Comparison of ENCODE assay signal across 9 cellular contexts in the genomic region with DNA sequence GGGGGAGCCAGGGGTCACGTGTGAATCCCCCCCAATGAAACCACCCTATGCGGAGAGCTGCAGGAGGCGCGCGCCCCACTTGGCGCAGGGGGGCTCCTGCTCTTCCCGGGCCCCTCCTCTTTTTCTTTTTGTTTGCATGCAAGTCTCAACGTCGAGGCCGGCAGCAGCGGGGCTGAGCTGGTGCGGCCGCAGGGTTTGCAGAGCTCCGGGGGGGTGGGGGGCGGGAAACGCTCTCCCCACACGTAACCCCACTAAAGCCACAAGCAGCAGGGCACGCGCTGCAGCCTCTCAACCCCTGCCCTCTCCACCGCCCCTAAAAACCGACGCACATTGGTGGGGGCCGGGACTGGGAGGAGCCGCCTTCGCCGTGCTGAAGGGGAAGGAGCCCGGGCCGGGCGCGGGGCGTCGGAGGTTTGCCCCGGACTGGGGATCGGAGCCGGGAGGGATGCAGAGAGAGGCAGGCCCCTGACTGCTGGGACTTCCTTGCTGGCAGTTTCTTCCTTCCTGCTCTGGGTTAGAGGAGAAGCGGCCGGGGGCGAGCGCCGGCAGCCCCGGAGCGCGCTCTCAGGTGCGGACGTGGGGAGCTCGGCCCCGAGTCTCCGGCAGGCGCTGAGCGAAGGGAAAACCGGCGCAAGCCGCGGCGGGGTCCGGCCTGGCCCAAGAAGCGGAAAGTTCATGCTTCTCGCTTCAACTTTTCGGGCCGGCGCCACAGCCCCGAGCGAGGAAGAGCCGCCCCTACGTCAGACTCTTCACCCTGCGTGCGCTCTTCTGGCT. TPM values are rescaled to one million over a fixed set of nuclear protein-coding genes. Genes with fewer than 3 reads are reported as not detected.
DNase-seq lines count a peak whose midpoint lies in the region; ATAC-seq, FAIRE-seq and TF ChIP-seq lines count a peak whose summit lies in the region.
"Had no signal": no experiment of that assay in that cellular context is flagged by ENCODE, and none has a peak within 500 bp of the region (broad histone marks: within the 10 kb centered on the region; RNA-seq: fewer than 3 reads in every experiment).

No MANE protein-coding gene starts in this region.

- H3K27ac ChIP-seq in HepG2 (ENCODE audit: extremely low read length, insufficient read depth, low read length) = no peak overlapping the region

- peak overlapping the region; percentile 88 for H3K4me3 ChIP-seq in WI38 (ENCODE audit: low read depth, low read length)
- peak overlapping the region; percentile 33 to 69 (median 34); a peak in 5 of 6 replicates for H3K4me3 ChIP-seq in HepG2 (replicated peaks in 1 of 3; ENCODE audit: insufficient read depth in 1 of 3, low read depth in 2 of 3, low read length in 3 of 3)

- DNase-seq in DMS79 (lab: John Stamatoyannopoulos, UW) = peak; percentile 93
- DNase-seq in Kasumi-1 (lab: John Stamatoyannopoulos, UW) = peak; percentile 37 to 44
- peak; percentile 67 to 80 for DNase-seq in central memory CD8-positive, alpha-beta T cell (ENCODE audit: low spot score in 2 of 2)
- no peak for DNase-seq in HepG2 (ENCODE audit: low spot score)
- peak; percentile 63 for DNase-seq in stimulated activated CD8-positive, alpha-beta memory T cell treated with anti-CD3 and anti-CD28 coated beads, Interleukin-12 subunit alpha, Interleukin-12 subunit beta, amount 100 ng/mL, for 4 hours (ENCODE audit: low read depth)
- no peak for DNase-seq in cortex of kidney (lab: John Stamatoyannopoulos, UW)

- BruUV-seq in HepG2 (replicated peaks; lab: Mats Ljungman, UMichigan) = no TSS peak

- TF ChIP-seq RAD21 in HepG2 (CRISPR knock-in tag; IDR thresholded peaks at IDR 0.05) = no peak

- H3K4me2 ChIP-seq in HepG2 (ENCODE audit: low read depth, low read length) = peak overlapping the region; percentile 65

- H2AFZ ChIP-seq in HepG2 (ENCODE audit: low read length) = no peak overlapping the region

- POLR2A ChIA-PET in HepG2 (lab: Yijun Ruan, JAX) = no interaction called here

- WGBS in HepG2 (ENCODE audit: low lambda C conversion rate) = 5% methylated on average over 23 of the region's 67 CpGs

- H3K36me3 ChIP-seq in HepG2 (replicated peaks in 1 of 2; ENCODE audit: control insufficient read depth in 1 of 2, insufficient read depth in 2 of 2, low read length in 2 of 2) = no peaks in the 10 kb centered on the region

- TF ChIP-seq EP300 in HepG2 (IDR thresholded peaks at IDR 0.05; ENCODE audit: low read depth in 2 of 2, low read length in 2 of 2) = no peak
- TF ChIP-seq EP300 in HepG2 (CRISPR knock-in tag; IDR thresholded peaks at IDR 0.05; ENCODE audit: borderline replicate concordance) = no peak

- no peaks in the 10 kb centered on the region for H3K9me3 Mint-ChIP-seq in central memory CD8-positive, alpha-beta T cell

- peak overlapping the region; percentile 83 for H3K27ac Mint-ChIP-seq in central memory CD8-positive, alpha-beta T cell (ENCODE audit: low read depth)

- H3K9me3 ChIP-seq in HepG2 (ENCODE audit: low read length) = no peaks in the 10 kb centered on the region

- no peak overlapping the region for H3K9ac ChIP-seq in HepG2 (ENCODE audit: insufficient read depth, low read depth, low read length)

- peaks cover 62% of the 10 kb centered on the region for H3K4me1 Mint-ChIP-seq in central memory CD8-positive, alpha-beta T cell

- H3K27me3 ChIP-seq in HepG2 (ENCODE audit: control insufficient read depth in 1 of 2, insufficient read depth in 2 of 2, low read length in 2 of 2) = peaks cover 26 to 80% of the 10 kb centered on the region in 2 experiments

- H3K4me3 Mint-ChIP-seq in central memory CD8-positive, alpha-beta T cell = peak overlapping the region; percentile 84

- ATAC-seq in GM21529 (IDR thresholded peaks at IDR 0.05; ENCODE audit: unreplicated experiment) (peak; percentile 38), HepG2 (peak; percentile 61)
- peak; percentile 55 for ATAC-seq in central memory CD8-positive, alpha-beta T cell (replicated peaks; ENCODE audit: extremely low read depth, poor library complexity, severe bottlenecking)

- intact Hi-C loops in HepG2 (cut with micrococcal nuclease; ENCODE audit: unreplicated experiment) = no loop called here

- no peaks in the 10 kb centered on the region for H3K27me3 Mint-ChIP-seq in central memory CD8-positive, alpha-beta T cell

- H3K36me3 Mint-ChIP-seq in central memory CD8-positive, alpha-beta T cell (ENCODE audit: insufficient read depth) = peaks cover 53% of the 10 kb centered on the region

- no peak for TF ChIP-seq CTCF in WI38 (IDR thresholded peaks at IDR 0.05; ENCODE audit: low read depth, low read length)
- TF ChIP-seq CTCF in HepG2 (CRISPR knock-in tag; IDR thresholded peaks at IDR 0.05) = no peak

- H3K79me2 ChIP-seq in HepG2 (ENCODE audit: insufficient read depth, low read length) = no peaks in the 10 kb centered on the region

- TF ChIP-seq POLR2A in HepG2 (IDR thresholded peaks at IDR 0.05; ENCODE audit: insufficient read depth in 1 of 2, low read depth in 2 of 2, low read length in 2 of 2) = no peak

- no peaks in the 10 kb centered on the region for H3K4me1 ChIP-seq in HepG2 (ENCODE audit: insufficient read depth, low read length)

- CTCF ChIA-PET in HepG2 (lab: Yijun Ruan, JAX; ENCODE audit: low intra/inter-chr PET ratio, low total read pairs) = interaction anchor here (1.6 kb wide), 1 partner anchor 479 kb away, joined by 3 read pairs; no protein-coding TSS in a partner anchor

- no peaks in the 10 kb centered on the region; the same call in 1 of the 2 replicates for H4K20me1 ChIP-seq in HepG2 (ENCODE audit: insufficient read depth, low read length)

- in situ Hi-C loops in HepG2 (cut with HindIII; ENCODE audit: extremely low pct_ligation_motif_present, low pct_unique_long_range_greater_than_20kb) = no loop called here

- no peak for FAIRE-seq in HepG2 (lab: Jason Lieb, UNC)
- FAIRE-seq: TTC549 had no signal

TF ChIP-seq in HepG2, 621 proteins besides CTCF, POLR2A, EP300 and RAD21 (continues in another document):
- TF ChIP-seq EED (CRISPR knock-in tag; IDR thresholded peaks at IDR 0.05) = peak; percentile 92
- TF ChIP-seq ZNF598 (CRISPR knock-in tag; IDR thresholded peaks at IDR 0.05; ENCODE audit: borderline replicate concordance) = 0 out of 2 replicates have a peak, but pooled peaks have one; percentile 35
- TF ChIP-seq ZNF777 (CRISPR knock-in tag; IDR thresholded peaks at IDR 0.05) = peak; percentile 68
- TF ChIP-seq ZNF713 (CRISPR knock-in tag; IDR thresholded peaks at IDR 0.05) = no peak
- TF ChIP-seq, protein P1, sequence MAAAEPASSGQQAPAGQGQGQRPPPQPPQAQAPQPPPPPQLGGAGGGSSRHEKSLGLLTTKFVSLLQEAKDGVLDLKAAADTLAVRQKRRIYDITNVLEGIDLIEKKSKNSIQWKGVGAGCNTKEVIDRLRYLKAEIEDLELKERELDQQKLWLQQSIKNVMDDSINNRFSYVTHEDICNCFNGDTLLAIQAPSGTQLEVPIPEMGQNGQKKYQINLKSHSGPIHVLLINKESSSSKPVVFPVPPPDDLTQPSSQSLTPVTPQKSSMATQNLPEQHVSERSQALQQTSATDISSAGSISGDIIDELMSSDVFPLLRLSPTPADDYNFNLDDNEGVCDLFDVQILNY (CRISPR knock-in tag; conservative IDR thresholded peaks at IDR 0.05) = no peak
- TF ChIP-seq PCBP1 (IDR thresholded peaks at IDR 0.05; ENCODE audit: borderline replicate concordance, low read depth, low read length) = peak; percentile 21; the same call in 1 of the 2 replicates
- peak; percentile 47 for TF ChIP-seq HNRNPLL (IDR thresholded peaks at IDR 0.05; ENCODE audit: low read depth, low read length, poor library complexity, severe bottlenecking)
- no peak for TF ChIP-seq SMAD9 (CRISPR knock-in tag; IDR thresholded peaks at IDR 0.05)
- 0 out of 2 replicates have a peak, but pooled peaks have one; percentile 19 for TF ChIP-seq MTA1 (CRISPR knock-in tag; IDR thresholded peaks at IDR 0.05; ENCODE audit: borderline replicate concordance)
- TF ChIP-seq EZH2 (conservative IDR thresholded peaks at IDR 0.05; ENCODE audit: low read depth, low read length) = 0 out of 2 replicates have a peak, but pooled peaks have one; percentile 59
- peak; percentile 7 for TF ChIP-seq HNRNPK (IDR thresholded peaks at IDR 0.05; ENCODE audit: low read depth, low read length, poor library complexity, severe bottlenecking)
- 0 out of 2 replicates have a peak, but pooled peaks have one; percentile 24 for TF ChIP-seq ZFY (CRISPR knock-in tag; IDR thresholded peaks at IDR 0.05)
- TF ChIP-seq CREB1 (IDR thresholded peaks at IDR 0.05) = no peak
- TF ChIP-seq CREB1 (CRISPR knock-in tag; IDR thresholded peaks at IDR 0.05) = no peak
- TF ChIP-seq ZNF546 (CRISPR knock-in tag; conservative IDR thresholded peaks at IDR 0.05) = 0 out of 2 replicates have a peak, but pooled peaks have one; percentile 2
- TF ChIP-seq POLR2AphosphoS5 (IDR thresholded peaks at IDR 0.05; ENCODE audit: low read depth, low read length) = no peak

RNA-seq across cellular contexts. Expression of a gene that starts 0.9 kb away (rescaled TPM):
- total RNA-seq in HepG2 (2016; rRNA removed; fragmentation: Illumina TruSeq; extraction: Trizol) = 0.09 and 0.10 TPM in 2 replicates
- total RNA-seq in HepG2 (2016; cell fraction: cytosol; rRNA removed; fragmentation: Illumina TruSeq; extraction: Trizol; ENCODE audit: low read depth) = not detected in 2 replicates
- total RNA-seq in HepG2 (2016; cell fraction: insoluble cytoplasmic fraction; rRNA removed; fragmentation: Illumina TruSeq; extraction: Trizol) = 0.15 TPM in 1 of 2 replicates, not detected in the other
- total RNA-seq in HepG2 (2016; cell fraction: membrane; rRNA removed; fragmentation: Illumina TruSeq; extraction: Trizol) = 0.06 and 0.10 TPM in 2 replicates
- total RNA-seq in HepG2 (2016; cell fraction: nucleus; rRNA removed; fragmentation: Illumina TruSeq; extraction: Trizol) = not detected in 2 replicates
- 0.16 and 0.25 TPM in 2 replicates for polyA plus RNA-seq in HepG2 (2011; rRNA removed)
- polyA plus RNA-seq in HepG2 (2011; cell fraction: cytosol; rRNA removed) = 0.12 and 0.28 TPM in 2 replicates
- 0.05 and 0.16 TPM in 2 replicates for polyA plus RNA-seq in HepG2 (2011; cell fraction: nucleus; rRNA removed)
- 0.13 TPM in 1 of 2 replicates, not detected in the other for polyA plus RNA-seq in HepG2 (2012)
- polyA plus RNA-seq in HepG2 (2016; cell fraction: cytosol; fragmentation: Illumina TruSeq; extraction: Trizol; ENCODE audit: low read depth) = not detected in 2 replicates
- 0.16 and 0.23 TPM in 2 replicates for polyA plus RNA-seq in HepG2 (2016; cell fraction: insoluble cytoplasmic fraction; fragmentation: Illumina TruSeq; extraction: Trizol; ENCODE audit: low read depth)
- polyA plus RNA-seq in HepG2 (2016; cell fraction: membrane; fragmentation: Illumina TruSeq; extraction: Trizol; ENCODE audit: low read depth) = 0.14 TPM in 1 of 2 replicates, not detected in the other
- not detected in 2 replicates for polyA plus RNA-seq in HepG2 (2016; cell fraction: nucleus; fragmentation: Illumina TruSeq; extraction: Trizol; ENCODE audit: insufficient read depth, low read depth)
- polyA minus RNA-seq in HepG2 (2011; rRNA and poly(A)+ RNA removed; ENCODE audit: low replicate concordance) = 0.16 and 0.91 TPM in 2 replicates
- not detected in 2 replicates for polyA minus RNA-seq in HepG2 (2011; cell fraction: cytosol; rRNA and poly(A)+ RNA removed)
- polyA minus RNA-seq in HepG2 (2011; cell fraction: nucleus; rRNA and poly(A)+ RNA removed) = 0.13 TPM in 1 of 2 replicates, not detected in the other

Comparison
In these comparisons a context has a peak if more than half of its experiments do, and no peak if none do; other contexts are left out.
1. DNase-seq: peak in DMS79 (single experiment), Kasumi-1 (2 of 2), central memory CD8-positive, alpha-beta T cell (2 of 2) and stimulated activated CD8-positive, alpha-beta memory T cell treated with anti-CD3 and anti-CD28 coated beads, Interleukin-12 subunit alpha, Interleukin-12 subunit beta, amount 100 ng/mL, for 4 hours (single experiment); none in HepG2 (single experiment) and cortex of kidney (single experiment).
2. Peak in every context shown above with its lines, with median percentiles within 50 percentile points of each other: ATAC-seq.